ENCODE assay signal across 10 cellular contexts in genomic region chr19:11539495-11540365, GRCh38. TPM values are rescaled to one million over a fixed set of nuclear protein-coding genes. Genes with fewer than 3 reads are reported as not detected.
DNase-seq lines count a peak whose midpoint lies in the region; ATAC-seq and TF ChIP-seq lines count a peak whose summit lies in the region.
"Had no signal": no experiment of that assay in that cellular context is flagged by ENCODE, and none has a peak within 500 bp of the region (broad histone marks: within the 10 kb centered on the region; RNA-seq: fewer than 3 reads in every experiment).

No MANE protein-coding gene starts in this region.

- DNase-seq in Caco-2 (no peak), SK-N-SH (peak; percentile 83), left ventricle myocardium inferior (peak; percentile 28), prostate gland (ENCODE audit: low spot score) (no peak), NCI-H1930 (lab: John Stamatoyannopoulos, UW) (no peak), NCI-H1105 (lab: John Stamatoyannopoulos, UW) (no peak)
- DNase-seq: NCI-H187 had no signal

- 25% methylated on average over 21 of the region's 36 CpGs for WGBS in SK-N-SH (ENCODE audit: low lambda C conversion rate)
- 10% methylated on average over 36 of the region's 36 CpGs for WGBS in prostate gland

- peak overlapping the region; percentile 27 for H3K4me3 ChIP-seq in Caco-2 (ENCODE audit: low read depth, low read length)
- H3K4me3 ChIP-seq in SK-N-SH (ENCODE audit: low read depth in 2 of 2, low read length in 1 of 2): no peak overlapping the region; a peak in 1 of 4 replicates
- peak overlapping the region; percentile 62 for H3K4me3 ChIP-seq in left ventricle myocardium inferior
- H3K4me3 ChIP-seq in prostate gland: peak overlapping the region; percentile 21 to 30

- no peak for TF ChIP-seq CTCF in Caco-2 (IDR thresholded peaks at IDR 0.05; ENCODE audit: insufficient read depth in 1 of 2, low read depth in 1 of 2, low read length in 1 of 2, severe bottlenecking in 1 of 2, unreplicated experiment in 1 of 2)
- TF ChIP-seq CTCF in SK-N-SH (IDR thresholded peaks at IDR 0.05): no peak
- no peak for TF ChIP-seq CTCF in left ventricle myocardium inferior (IDR thresholded peaks at IDR 0.05; ENCODE audit: borderline replicate concordance)
- TF ChIP-seq CTCF in prostate gland (IDR thresholded peaks at IDR 0.05): no peak

- no TSS peak for BruUV-seq in Caco-2 (replicated peaks; lab: Mats Ljungman, UMichigan)

- H3K4me2 ChIP-seq in SK-N-SH: no peak overlapping the region

- H3K36me3 ChIP-seq in Caco-2 (ENCODE audit: control insufficient read depth, insufficient read depth, low read length): no peaks in the 10 kb centered on the region
- no peaks in the 10 kb centered on the region for H3K36me3 ChIP-seq in SK-N-SH (replicated peaks in 1 of 2; ENCODE audit: control insufficient read depth in 1 of 2, insufficient read depth in 2 of 2, low read length in 1 of 2)
- H3K36me3 ChIP-seq in left ventricle myocardium inferior: no peaks in the 10 kb centered on the region
- H3K36me3 ChIP-seq in prostate gland: no peaks in the 10 kb centered on the region

- H3K4me1 ChIP-seq in Caco-2 (peaks cover 4% of the 10 kb centered on the region; the same call in 1 of the 2 replicates), SK-N-SH (ENCODE audit: control insufficient read depth in 1 of 2, insufficient read depth in 2 of 2, low read depth in 1 of 2, low read length in 1 of 2) (peaks cover 7 to 13% of the 10 kb centered on the region in 2 experiments; a peak in 2 of 4 replicates), left ventricle myocardium inferior (peaks cover 27% of the 10 kb centered on the region), prostate gland (replicated peaks) (no peaks in the 10 kb centered on the region)

- no peaks in the 10 kb centered on the region for H3K4me1 Mint-ChIP-seq in Caco-2 (ENCODE audit: low read depth, unreplicated experiment)

- no peak for TF ChIP-seq POLR2A in prostate gland (IDR thresholded peaks at IDR 0.05)

- H3K4me3 Mint-ChIP-seq in Caco-2 (ENCODE audit: unreplicated experiment): peak overlapping the region; percentile 6
- H3K4me3 Mint-ChIP-seq: activated naive CD4-positive, alpha-beta T cell treated with anti-CD3 and anti-CD28 coated beads, Interleukin-2, amount 50 U/mL, for 24 hours had no signal

- H3K9me3 Mint-ChIP-seq in Caco-2 (ENCODE audit: unreplicated experiment): no peaks in the 10 kb centered on the region
- H3K9me3 Mint-ChIP-seq: activated naive CD4-positive, alpha-beta T cell treated with anti-CD3 and anti-CD28 coated beads, Interleukin-2, amount 50 U/mL, for 24 hours had no signal

- TF ChIP-seq RAD21 in SK-N-SH (IDR thresholded peaks at IDR 0.05; ENCODE audit: low read length): no peak

- ATAC-seq in GM21619 (IDR thresholded peaks at IDR 0.05; ENCODE audit: unreplicated experiment) (no peak), GM21529 (IDR thresholded peaks at IDR 0.05; ENCODE audit: unreplicated experiment) (no peak)

- H3F3A ChIP-seq in SK-N-SH (replicated peaks; ENCODE audit: insufficient read depth): no peaks in the 10 kb centered on the region

- POLR2A ChIA-PET in Caco-2 (lab: Charles Lee) (no interaction called here), SK-N-SH (lab: Yijun Ruan, JAX) (interaction anchor here (0.7 kb wide), 1 partner anchor 10 kb away, joined by 3 read pairs; the partner anchor contains the start of gene ECSIT)

- H3K9me3 ChIP-seq in Caco-2 (no peaks in the 10 kb centered on the region), SK-N-SH (no peaks in the 10 kb centered on the region), left ventricle myocardium inferior (replicated peaks) (no peaks in the 10 kb centered on the region), prostate gland (no peaks in the 10 kb centered on the region)

- H3K9ac ChIP-seq in SK-N-SH: no peak overlapping the region

- H3K27ac ChIP-seq in SK-N-SH (ENCODE audit: low read depth in 2 of 2, low read length in 1 of 2) (no peak overlapping the region; a peak in 1 of 4 replicates), left ventricle myocardium inferior (replicated peaks) (peak overlapping the region; percentile 80), prostate gland (peak overlapping the region; percentile 71 to 78)

- H4K20me1 ChIP-seq in SK-N-SH (ENCODE audit: insufficient read depth): no peaks in the 10 kb centered on the region

- H2AFZ ChIP-seq in SK-N-SH (ENCODE audit: low read depth): no peak overlapping the region

- CTCF ChIA-PET in Caco-2 (lab: Charles Lee): no interaction called here
- CTCF ChIA-PET in SK-N-SH (lab: Yijun Ruan, JAX): interaction anchor here (0.7 to 1.8 kb wide), 4 partner anchors 9 to 57 kb away, joined by 3 to 6 read pairs (median 3); partner anchors contain the start of gene ELOF1

- TF ChIP-seq EP300 in SK-N-SH (IDR thresholded peaks at IDR 0.05; ENCODE audit: borderline replicate concordance in 1 of 2, low read depth in 1 of 2, low read length in 1 of 2): no peak

- no peaks in the 10 kb centered on the region for H3K9me2 ChIP-seq in SK-N-SH

- H3K27ac Mint-ChIP-seq in Caco-2 (ENCODE audit: unreplicated experiment): no peak overlapping the region
- H3K27ac Mint-ChIP-seq: activated naive CD4-positive, alpha-beta T cell treated with anti-CD3 and anti-CD28 coated beads, Interleukin-2, amount 50 U/mL, for 24 hours had no signal

- intact Hi-C loops in Caco-2 (cut with micrococcal nuclease; ENCODE audit: unreplicated experiment) (no loop called here), left ventricle myocardium inferior (cut with micrococcal nuclease) (no loop called here), prostate gland (cut with DNase I) (no loop called here)

- H3K27me3 ChIP-seq in Caco-2 (replicated peaks; ENCODE audit: control insufficient read depth, insufficient read depth, low read length) (no peaks in the 10 kb centered on the region), SK-N-SH (ENCODE audit: insufficient read depth) (no peaks in the 10 kb centered on the region), left ventricle myocardium inferior (ENCODE audit: low read depth) (peaks cover 18% of the 10 kb centered on the region), prostate gland (replicated peaks; ENCODE audit: insufficient read depth) (peaks cover 3% of the 10 kb centered on the region)

- H3K79me2 ChIP-seq in SK-N-SH (ENCODE audit: insufficient read depth): no peaks in the 10 kb centered on the region

- no peaks in the 10 kb centered on the region for H3K36me3 Mint-ChIP-seq in Caco-2 (ENCODE audit: insufficient read depth, unreplicated experiment)
- H3K36me3 Mint-ChIP-seq: activated naive CD4-positive, alpha-beta T cell treated with anti-CD3 and anti-CD28 coated beads, Interleukin-2, amount 50 U/mL, for 24 hours had no signal

- H3K27me3 Mint-ChIP-seq in Caco-2 (ENCODE audit: insufficient read depth, unreplicated experiment): no peaks in the 10 kb centered on the region

TF ChIP-seq in SK-N-SH, 30 proteins besides CTCF, POLR2A, EP300 and RAD21 (continues in another document):
- TF ChIP-seq TEAD4 (IDR thresholded peaks at IDR 0.05; ENCODE audit: borderline replicate concordance, insufficient read depth) (no peak), POLR2AphosphoS5 (IDR thresholded peaks at IDR 0.05; ENCODE audit: low read depth, low read length) (no peak), USF1 (IDR thresholded peaks at IDR 0.05; ENCODE audit: borderline replicate concordance, low read depth) (no peak), USF2 (IDR thresholded peaks at IDR 0.05; ENCODE audit: borderline replicate concordance, low read depth, low read length) (no peak), GABPA (IDR thresholded peaks at IDR 0.05; ENCODE audit: low read depth) (no peak), YY1 (IDR thresholded peaks at IDR 0.05; ENCODE audit: low read depth) (no peak), FOSL2 (IDR thresholded peaks at IDR 0.05; ENCODE audit: borderline replicate concordance, low read depth) (no peak)

RNA-seq across cellular contexts. Expression of gene CNN1, which starts 1.1 kb away (rescaled TPM):
- total RNA-seq in Caco-2 (2022) (0.54 and 0.84 TPM in 2 replicates), left ventricle myocardium inferior (133 TPM), prostate gland (100 to 1,000 TPM; 426 to 525 TPM)
- polyA plus RNA-seq in SK-N-SH (2012; rRNA removed): 4.6 and 6.6 TPM in 2 replicates
- polyA plus RNA-seq in SK-N-SH (2012; cell fraction: cytosol; rRNA removed): 5.3 and 5.7 TPM in 2 replicates
- polyA plus RNA-seq in SK-N-SH (2012; cell fraction: nucleus; rRNA removed): 5.1 and 5.9 TPM in 2 replicates

RNA-seq across cellular contexts. Expression of gene ECSIT, which starts 10.8 kb away (rescaled TPM):
- 39.8 and 44.8 TPM in 2 replicates for total RNA-seq in Caco-2 (2022)
- 35.6 and 43.8 TPM in 2 replicates for polyA plus RNA-seq in SK-N-SH (2012; rRNA removed)
- 20.7 and 27.9 TPM in 2 replicates for polyA plus RNA-seq in SK-N-SH (2012; cell fraction: cytosol; rRNA removed)
- 72.2 and 94.5 TPM in 2 replicates for polyA plus RNA-seq in SK-N-SH (2012; cell fraction: nucleus; rRNA removed)
- total RNA-seq in left ventricle myocardium inferior: 167 TPM
- 10 to 100 TPM; 93.0 to 94.7 TPM for total RNA-seq in prostate gland

RNA-seq across cellular contexts. Expression of gene ELOF1, which starts 19.3 kb away (rescaled TPM):
- 48.5 and 49.4 TPM in 2 replicates for total RNA-seq in Caco-2 (2022)
- polyA plus RNA-seq in SK-N-SH (2012; rRNA removed): 139 and 157 TPM in 2 replicates
- polyA plus RNA-seq in SK-N-SH (2012; cell fraction: cytosol; rRNA removed): 66.9 and 93.0 TPM in 2 replicates
- 43.6 and 56.5 TPM in 2 replicates for polyA plus RNA-seq in SK-N-SH (2012; cell fraction: nucleus; rRNA removed)
- 33.1 TPM for total RNA-seq in left ventricle myocardium inferior
- 10 to 100 TPM; 47.8 to 57.5 TPM for total RNA-seq in prostate gland

RNA-seq across cellular contexts. Expression of gene ZNF653, which starts 34.1 kb away (rescaled TPM):
- 6.1 and 8.9 TPM in 2 replicates for total RNA-seq in Caco-2 (2022)
- 14.5 and 14.7 TPM in 2 replicates for polyA plus RNA-seq in SK-N-SH (2012; rRNA removed)
- 7.2 and 10.5 TPM in 2 replicates for polyA plus RNA-seq in SK-N-SH (2012; cell fraction: cytosol; rRNA removed)
- polyA plus RNA-seq in SK-N-SH (2012; cell fraction: nucleus; rRNA removed): 41.9 and 44.2 TPM in 2 replicates
- total RNA-seq in left ventricle myocardium inferior: 4.2 TPM
- 10 to 100 TPM; 11.2 to 25.8 TPM for total RNA-seq in prostate gland

RNA-seq across cellular contexts. Expression of gene ACP5, which starts 37.7 kb away (rescaled TPM):
- total RNA-seq in Caco-2 (2022) (0.48 TPM in 1 of 2 replicates, not detected in the other), left ventricle myocardium inferior (3.1 TPM), prostate gland (10 to 100 TPM; 23.3 to 59.3 TPM)
- 0.87 and 1.6 TPM in 2 replicates for polyA plus RNA-seq in SK-N-SH (2012; rRNA removed)
- 0.64 and 0.72 TPM in 2 replicates for polyA plus RNA-seq in SK-N-SH (2012; cell fraction: cytosol; rRNA removed)
- 0.88 and 1.6 TPM in 2 replicates for polyA plus RNA-seq in SK-N-SH (2012; cell fraction: nucleus; rRNA removed)

Comparison
In these comparisons a context has a peak if more than half of its experiments do, and no peak if none do; other contexts are left out.
1. DNase-seq: peak in SK-N-SH (single experiment) and left ventricle myocardium inferior (single experiment); none in Caco-2 (0 of 2), prostate gland (single experiment), NCI-H1930 (0 of 2) and NCI-H1105 (single experiment).
2. H3K4me3 ChIP-seq: peak in Caco-2 (single experiment), left ventricle myocardium inferior (single experiment) and prostate gland (2 of 2); none in SK-N-SH (0 of 2).
3. H3K27ac ChIP-seq: peak in left ventricle myocardium inferior (single experiment) and prostate gland (2 of 2); none in SK-N-SH (0 of 2).
4. RNA of gene CNN1, which starts 1.1 kb away (total RNA-seq): 426 to 525 TPM in prostate gland and 133 TPM in left ventricle myocardium inferior (single experiment); 0.54 to 0.84 TPM in Caco-2; every median in the first group is over 10 times any median in the second.